10 cellular contexts compared by ENCODE assay signal in the genomic region with DNA sequence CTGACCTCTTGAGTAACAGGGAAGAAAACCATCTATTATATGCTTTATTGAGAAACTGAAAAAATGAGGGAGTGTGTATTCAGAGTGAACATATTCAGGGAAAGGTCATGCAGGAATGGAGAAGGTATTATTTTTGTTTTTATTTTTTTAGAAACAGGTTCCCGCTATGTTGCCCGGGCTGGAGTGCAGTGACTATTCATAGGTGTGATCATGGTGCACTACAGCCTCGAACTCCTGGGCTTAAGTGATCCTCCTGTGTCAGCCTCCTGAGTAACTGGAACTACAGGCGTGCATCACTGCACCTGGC. TPM values are rescaled to one million over a fixed set of nuclear protein-coding genes. Genes with fewer than 3 reads are reported as not detected.
DNase-seq lines count a peak whose midpoint lies in the region; ATAC-seq and TF ChIP-seq lines count a peak whose summit lies in the region.
"Had no signal": no experiment of that assay in that cellular context is flagged by ENCODE, and none has a peak within 500 bp of the region (broad histone marks: within the 10 kb centered on the region; RNA-seq: fewer than 3 reads in every experiment).

No MANE protein-coding gene starts in this region.

- H3K27me3 ChIP-seq in right atrium auricular region: no peaks in the 10 kb centered on the region
- no peaks in the 10 kb centered on the region for H3K27me3 ChIP-seq in SK-N-SH (ENCODE audit: insufficient read depth)
- H3K27me3 ChIP-seq: neutrophil, right lobe of liver had no signal

- H3K4me1 ChIP-seq in right atrium auricular region: peaks cover 0 to 5% of the 10 kb centered on the region in 2 donors
- H3K4me1 ChIP-seq in OCI-LY7 (ENCODE audit: insufficient read depth, low read length, poor library complexity, severe bottlenecking): peaks cover 27% of the 10 kb centered on the region
- H3K4me1 ChIP-seq in SK-N-SH (ENCODE audit: control insufficient read depth in 1 of 2, insufficient read depth in 2 of 2, low read depth in 1 of 2, low read length in 1 of 2): peaks cover 0 to 5% of the 10 kb centered on the region in 2 experiments; a peak in 1 of 4 replicates
- H3K4me1 ChIP-seq: right lobe of liver had no signal

- H3K79me2 ChIP-seq in OCI-LY7 (ENCODE audit: insufficient read depth, low read depth, low read length) (no peaks in the 10 kb centered on the region), SK-N-SH (ENCODE audit: insufficient read depth) (peaks cover 1% of the 10 kb centered on the region; the same call in 1 of the 2 replicates)

- H3K27ac Mint-ChIP-seq in glutamatergic neuron (ENCODE audit: unreplicated experiment) (no peak overlapping the region), type B pancreatic cell (peak overlapping the region; percentile 35)

- 64% methylated on average over 4 of the region's 4 CpGs for WGBS in SK-N-SH (ENCODE audit: low lambda C conversion rate)

- DNase-seq in left ventricle myocardium superior (no peak), right atrium auricular region (ENCODE audit: low spot score) (no peak), OCI-LY7 (ENCODE audit: low spot score) (no peak), glutamatergic neuron (no peak), type B pancreatic cell (ENCODE audit: extremely low spot score, unreplicated experiment) (no peak), NOMO-1 (lab: John Stamatoyannopoulos, UW; ENCODE audit: unreplicated experiment in 2 of 2) (no peak), SK-N-SH (no peak)

- H3K9me3 Mint-ChIP-seq in glutamatergic neuron (ENCODE audit: unreplicated experiment) (no peaks in the 10 kb centered on the region), type B pancreatic cell (no peaks in the 10 kb centered on the region)

- POLR2A ChIA-PET in OCI-LY7 (lab: Charles Lee): interaction anchor here (0.6 to 1.2 kb wide), 2 partner anchors 156 to 217 kb away, joined by 3 read pairs; no protein-coding TSS in a partner anchor
- POLR2A ChIA-PET in SK-N-SH (lab: Yijun Ruan, JAX): interaction anchor here (0.7 kb wide), 1 partner anchor 156 kb away, joined by 4 read pairs; no protein-coding TSS in a partner anchor

- H4K20me1 ChIP-seq in OCI-LY7 (ENCODE audit: insufficient read depth, low read length) (no peaks in the 10 kb centered on the region), SK-N-SH (ENCODE audit: insufficient read depth) (no peaks in the 10 kb centered on the region)

- TF ChIP-seq EP300 in SK-N-SH (IDR thresholded peaks at IDR 0.05; ENCODE audit: borderline replicate concordance in 1 of 2, low read depth in 1 of 2, low read length in 1 of 2): no peak

- H3K4me3 ChIP-seq in right atrium auricular region (no peak overlapping the region), OCI-LY7 (ENCODE audit: low read depth, low read length, poor library complexity, severe bottlenecking) (no peak overlapping the region), SK-N-SH (ENCODE audit: low read depth in 2 of 2, low read length in 1 of 2) (no peak overlapping the region)
- H3K4me3 ChIP-seq: right lobe of liver had no signal

- H3K36me3 ChIP-seq in right atrium auricular region (no peaks in the 10 kb centered on the region), OCI-LY7 (ENCODE audit: insufficient read depth, low read length) (peaks cover 42% of the 10 kb centered on the region; the same call in 1 of the 2 replicates), SK-N-SH (replicated peaks in 1 of 2; ENCODE audit: control insufficient read depth in 1 of 2, insufficient read depth in 2 of 2, low read length in 1 of 2) (peaks cover 8 to 17% of the 10 kb centered on the region in 2 experiments)
- H3K36me3 ChIP-seq: right lobe of liver had no signal

- intact Hi-C loops in left ventricle myocardium superior (cut with micrococcal nuclease) (loop anchor here (5.0 kb wide), 1 partner anchor 137 kb away; no protein-coding TSS in a partner anchor), OCI-LY7 (cut with micrococcal nuclease; ENCODE audit: unreplicated experiment) (loop anchor here (1.0 to 5.0 kb wide), 3 partner anchors 37 to 140 kb away; no protein-coding TSS in a partner anchor)

- TF ChIP-seq RAD21 in SK-N-SH (IDR thresholded peaks at IDR 0.05; ENCODE audit: low read length): no peak

- H3K27me3 Mint-ChIP-seq in glutamatergic neuron (ENCODE audit: unreplicated experiment) (peaks cover 1% of the 10 kb centered on the region), type B pancreatic cell (no peaks in the 10 kb centered on the region)

- H2AFZ ChIP-seq in OCI-LY7 (ENCODE audit: low read length) (no peak overlapping the region), SK-N-SH (ENCODE audit: low read depth) (no peak overlapping the region)

- peaks cover 27% of the 10 kb centered on the region for H3F3A ChIP-seq in SK-N-SH (replicated peaks; ENCODE audit: insufficient read depth)

- H3K4me1 Mint-ChIP-seq in glutamatergic neuron (ENCODE audit: low read depth, unreplicated experiment): no peaks in the 10 kb centered on the region
- H3K4me1 Mint-ChIP-seq in type B pancreatic cell (ENCODE audit: unreplicated experiment): peaks cover 5% of the 10 kb centered on the region

- H3K9me3 ChIP-seq in right atrium auricular region: no peaks in the 10 kb centered on the region
- no peaks in the 10 kb centered on the region for H3K9me3 ChIP-seq in OCI-LY7 (ENCODE audit: low read length)
- H3K9me3 ChIP-seq in SK-N-SH: no peaks in the 10 kb centered on the region
- H3K9me3 ChIP-seq: neutrophil, right lobe of liver had no signal

- no peak overlapping the region for H3K4me3 Mint-ChIP-seq in glutamatergic neuron (ENCODE audit: unreplicated experiment)
- H3K4me3 Mint-ChIP-seq in type B pancreatic cell: no peak overlapping the region

- peak; percentile 15 for ATAC-seq in left ventricle myocardium superior
- no peak for ATAC-seq in GM19324 (IDR thresholded peaks at IDR 0.05; ENCODE audit: low FRiP score, unreplicated experiment)

- H3K36me3 Mint-ChIP-seq in glutamatergic neuron (ENCODE audit: unreplicated experiment) (no peaks in the 10 kb centered on the region), type B pancreatic cell (no peaks in the 10 kb centered on the region)

- H3K9me2 ChIP-seq in OCI-LY7 (ENCODE audit: insufficient read depth, low read length) (no peaks in the 10 kb centered on the region), SK-N-SH (no peaks in the 10 kb centered on the region)

- no peak overlapping the region for H3K9ac ChIP-seq in SK-N-SH

- H3K4me2 ChIP-seq in OCI-LY7 (ENCODE audit: low read length) (peak overlapping the region; percentile 33), SK-N-SH (no peak overlapping the region)

- H3K27ac ChIP-seq in right atrium auricular region: no peak overlapping the region
- H3K27ac ChIP-seq in OCI-LY7 (ENCODE audit: low read depth, low read length, poor library complexity, severe bottlenecking): peak overlapping the region; percentile 33
- no peak overlapping the region for H3K27ac ChIP-seq in SK-N-SH (ENCODE audit: low read depth in 2 of 2, low read length in 1 of 2)
- H3K27ac ChIP-seq: neutrophil, right lobe of liver had no signal

- BruUV-seq in OCI-LY7 (replicated peaks; lab: Mats Ljungman, UMichigan): no TSS peak

- CTCF ChIA-PET in OCI-LY7 (lab: Charles Lee; ENCODE audit: unreplicated experiment): no interaction called here
- CTCF ChIA-PET in SK-N-SH (lab: Yijun Ruan, JAX): interaction anchor here (0.6 to 4.0 kb wide), 44 partner anchors 8 to 448 kb away, joined by 3 to 52 read pairs (median 4); a partner anchor contains a TSS

- TF ChIP-seq CTCF in right atrium auricular region (IDR thresholded peaks at IDR 0.05): no peak
- TF ChIP-seq CTCF in OCI-LY7 (conservative IDR thresholded peaks at IDR 0.05; ENCODE audit: low read length): peak; percentile 59; the same call in 1 of the 2 replicates
- peak; percentile 7 for TF ChIP-seq CTCF in glutamatergic neuron (IDR thresholded peaks at IDR 0.05; ENCODE audit: partially characterized antibody, unreplicated experiment)
- TF ChIP-seq CTCF in type B pancreatic cell (conservative IDR thresholded peaks at IDR 0.05): no peak
- TF ChIP-seq CTCF in SK-N-SH (IDR thresholded peaks at IDR 0.05): no peak

TF ChIP-seq in SK-N-SH, 30 proteins besides CTCF, POLR2A, EP300 and RAD21 (continues in another document):
- TF ChIP-seq, protein P1, sequence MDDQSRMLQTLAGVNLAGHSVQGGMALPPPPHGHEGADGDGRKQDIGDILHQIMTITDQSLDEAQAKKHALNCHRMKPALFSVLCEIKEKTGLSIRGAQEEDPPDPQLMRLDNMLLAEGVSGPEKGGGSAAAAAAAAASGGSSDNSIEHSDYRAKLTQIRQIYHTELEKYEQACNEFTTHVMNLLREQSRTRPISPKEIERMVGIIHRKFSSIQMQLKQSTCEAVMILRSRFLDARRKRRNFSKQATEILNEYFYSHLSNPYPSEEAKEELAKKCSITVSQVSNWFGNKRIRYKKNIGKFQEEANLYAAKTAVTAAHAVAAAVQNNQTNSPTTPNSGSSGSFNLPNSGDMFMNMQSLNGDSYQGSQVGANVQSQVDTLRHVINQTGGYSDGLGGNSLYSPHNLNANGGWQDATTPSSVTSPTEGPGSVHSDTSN (IDR thresholded peaks at IDR 0.05): no peak
- TF ChIP-seq TCF12 (IDR thresholded peaks at IDR 0.05): no peak
- no peak for TF ChIP-seq JUND (IDR thresholded peaks at IDR 0.05)
- TF ChIP-seq GATA2 (CRISPR knock-in tag; IDR thresholded peaks at IDR 0.05): no peak
- TF ChIP-seq RCOR1 (IDR thresholded peaks at IDR 0.05; ENCODE audit: low read length): no peak
- TF ChIP-seq, protein P2, sequence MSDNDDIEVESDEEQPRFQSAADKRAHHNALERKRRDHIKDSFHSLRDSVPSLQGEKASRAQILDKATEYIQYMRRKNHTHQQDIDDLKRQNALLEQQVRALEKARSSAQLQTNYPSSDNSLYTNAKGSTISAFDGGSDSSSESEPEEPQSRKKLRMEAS (IDR thresholded peaks at IDR 0.05; ENCODE audit: low read depth): no peak

RNA-seq across cellular contexts. Expression of a gene that starts 8.7 kb away (rescaled TPM):
- 6.5 TPM for total RNA-seq in left ventricle myocardium superior
- 1 to 10 TPM; 6.4 to 8.1 TPM for total RNA-seq in right atrium auricular region
- 45.3 and 62.9 TPM in 2 replicates for total RNA-seq in OCI-LY7 (2014; rRNA removed; shearing (Covaris generic))
- 31.6 and 34.9 TPM in 2 replicates for total RNA-seq in OCI-LY7 (2022)
- 30.6 TPM for total RNA-seq in glutamatergic neuron (ENCODE audit: unreplicated experiment)
- 25.0 and 29.9 TPM in 2 replicates for total RNA-seq in type B pancreatic cell (ENCODE audit: low replicate concordance)
- polyA plus RNA-seq in SK-N-SH (2012; rRNA removed): 25.0 and 25.4 TPM in 2 replicates
- 8.7 and 14.3 TPM in 2 replicates for polyA plus RNA-seq in SK-N-SH (2012; cell fraction: cytosol; rRNA removed)
- polyA plus RNA-seq in SK-N-SH (2012; cell fraction: nucleus; rRNA removed): 69.3 and 90.1 TPM in 2 replicates

RNA-seq across cellular contexts. Expression of a gene that starts 22.4 kb away (rescaled TPM):
- total RNA-seq in left ventricle myocardium superior (17.2 TPM), right atrium auricular region (10 to 100 TPM in 1 of 2 donors, 1 to 10 TPM in 1; 8.6 to 13.2 TPM), OCI-LY7 (2022) (34.9 and 38.6 TPM in 2 replicates), glutamatergic neuron (ENCODE audit: unreplicated experiment) (67.1 TPM), type B pancreatic cell (ENCODE audit: low replicate concordance) (10.1 and 28.5 TPM in 2 replicates)
- 27.2 and 33.9 TPM in 2 replicates for total RNA-seq in OCI-LY7 (2014; rRNA removed; shearing (Covaris generic))
- polyA plus RNA-seq in SK-N-SH (2012; rRNA removed): 15.9 and 25.4 TPM in 2 replicates
- polyA plus RNA-seq in SK-N-SH (2012; cell fraction: cytosol; rRNA removed): 4.1 and 9.4 TPM in 2 replicates
- polyA plus RNA-seq in SK-N-SH (2012; cell fraction: nucleus; rRNA removed): 35.8 and 37.4 TPM in 2 replicates

Comparison
In these comparisons a context has a peak if more than half of its experiments do, and no peak if none do; other contexts are left out.
1. CTCF ChIP-seq: peak in OCI-LY7 (single experiment) and glutamatergic neuron (single experiment); none in right atrium auricular region (0 of 2), type B pancreatic cell (single experiment) and SK-N-SH (single experiment).